Comparison of ENCODE assay signal across 20 cellular contexts in genomic region chrX:50375481-50376267, GRCh38.
"Had no signal": no experiment of that assay in that cellular context is flagged by ENCODE, and none has a peak within 500 bp of the region (broad histone marks: within the 10 kb centered on the region; RNA-seq: fewer than 3 reads in every experiment).

No MANE protein-coding gene starts in this region.

- H3K4me3 ChIP-seq: MG63 had no signal

- H3K27ac ChIP-seq: RWPE1 had no signal

- H3K9ac ChIP-seq: SK-N-SH had no signal

- ATAC-seq: HepG2 had no signal

- H3K9me3 ChIP-seq: MG63, SK-N-SH had no signal

- FAIRE-seq: HepG2 had no signal

- H3K36me3 ChIP-seq: MG63 had no signal

- H3K27me3 ChIP-seq: MG63 had no signal

- DNase-seq: IMR-90, Karpas-422, KG1, MG63, NCI-H1092, NCI-H1105 treated with DMSO at 0.1 percent for 48 hours, NCI-H1417 treated with DMSO at 0.1 percent for 48 hours, NCI-H146, NCI-H1694 treated with DMSO at 0.1 percent for 48 hours, NCI-H1930, NCI-H2081, NCI-H2107, NCI-H2227 treated with DMSO at 0.1 percent for 48 hours, NCI-H524 treated with DMSO at 0.1 percent for 48 hours, NCI-H69, NCI-H774, SHP77, SK-N-SH had no signal
